In genomic region chr3:173045770-173046382, GRCh38 we compare ENCODE assay signal across 9 cellular contexts.
DNase-seq lines count a peak whose midpoint lies in the region; ATAC-seq, FAIRE-seq and TF ChIP-seq lines count a peak whose summit lies in the region.
"Had no signal": no experiment of that assay in that cellular context is flagged by ENCODE, and none has a peak within 500 bp of the region (broad histone marks: within the 10 kb centered on the region; RNA-seq: fewer than 3 reads in every experiment).

No MANE protein-coding gene starts in this region.

- H3K9me3 ChIP-seq in AG04450 (ENCODE audit: control insufficient read depth, insufficient read depth, low read length): no peaks in the 10 kb centered on the region
- no peaks in the 10 kb centered on the region for H3K9me3 ChIP-seq in HEK293 (ENCODE audit: control insufficient read depth, insufficient read depth, low read depth, low read length)

- H3K27ac ChIP-seq in AG04450 (ENCODE audit: low read depth, low read length) (no peak overlapping the region), HEK293 (ENCODE audit: extremely low read depth, low read depth, low read length) (no peak overlapping the region)

- TF ChIP-seq CTCF in AG04450 (IDR thresholded peaks at IDR 0.05; ENCODE audit: low read depth, low read length) (peak; percentile 35; the same call in 1 of the 2 replicates), HEK293 (tag by site-specific recombination; IDR thresholded peaks at IDR 0.05) (no peak)

- H3K4me1 ChIP-seq in HEK293 (ENCODE audit: control insufficient read depth, insufficient read depth, low read length): no peaks in the 10 kb centered on the region

- no peaks in the 10 kb centered on the region for H3K27me3 ChIP-seq in AG04450 (ENCODE audit: control insufficient read depth, insufficient read depth, low read length)

- no peak for ATAC-seq in HG02973 (IDR thresholded peaks at IDR 0.05; ENCODE audit: unreplicated experiment)
- ATAC-seq in GM19324 (IDR thresholded peaks at IDR 0.05; ENCODE audit: low FRiP score, unreplicated experiment): no peak
- ATAC-seq: activated CD8-positive, alpha-beta T cell treated with anti-CD3 and anti-CD28 coated beads, Interleukin-2, amount 10 ng/mL, durations not matched to agents 7 days and 5 days had no signal

- no peak overlapping the region for H3K4me3 ChIP-seq in AG04450 (ENCODE audit: low read depth, low read length)
- no peak overlapping the region for H3K4me3 ChIP-seq in HEK293 (ENCODE audit: low read depth, low read length)

- DNase-seq in AG04450 (ENCODE audit: low read depth, low spot score) (no peak), amniotic epithelial cell (ENCODE audit: low read depth) (peak; percentile 3), DMS153 (lab: John Stamatoyannopoulos, UW) (no peak), NCI-H1048 (lab: John Stamatoyannopoulos, UW) (no peak)
- DNase-seq: activated CD8-positive, alpha-beta T cell treated with anti-CD3 and anti-CD28 coated beads, Interleukin-2, amount 10 ng/mL, durations not matched to agents 7 days and 5 days had no signal

- CTCF ChIA-PET in AG04450 (lab: Charles Lee): interaction anchor here (0.5 to 2.1 kb wide), 10 partner anchors 63 to 1074 kb away, joined by 3 to 13 read pairs (median 4); no protein-coding TSS in a partner anchor
- CTCF ChIA-PET in HEK293 (lab: Yijun Ruan, JAX): interaction anchor here (0.7 kb wide), 1 partner anchor 152 kb away, joined by 3 read pairs; no protein-coding TSS in a partner anchor

- peak; percentile 96 for FAIRE-seq in islet of Langerhans (lab: Jason Lieb, UNC)

- no peaks in the 10 kb centered on the region for H3K36me3 ChIP-seq in HEK293 (ENCODE audit: control insufficient read depth in 2 of 2, insufficient read depth in 1 of 2, low read length in 2 of 2)

- POLR2A ChIA-PET in AG04450 (lab: Yijun Ruan, JAX) (no interaction called here), HEK293 (lab: Yijun Ruan, JAX) (no interaction called here)

TF ChIP-seq in HEK293, 187 proteins besides CTCF, POLR2A, EP300 and RAD21:
- TF ChIP-seq IKZF3 (tag by site-specific recombination; IDR thresholded peaks at IDR 0.05) (no peak), ZNF76 (tag by site-specific recombination; IDR thresholded peaks at IDR 0.05; ENCODE audit: borderline replicate concordance, low read depth) (no peak), ZNF16 (tag by site-specific recombination; IDR thresholded peaks at IDR 0.05; ENCODE audit: low read depth) (no peak), ZNF654 (tag by site-specific recombination; IDR thresholded peaks at IDR 0.05; ENCODE audit: low read depth) (peak; percentile 24; the same call in 1 of the 2 replicates), ZNF555 (tag by site-specific recombination; conservative IDR thresholded peaks at IDR 0.05) (no peak)
- TF ChIP-seq, protein P1, sequence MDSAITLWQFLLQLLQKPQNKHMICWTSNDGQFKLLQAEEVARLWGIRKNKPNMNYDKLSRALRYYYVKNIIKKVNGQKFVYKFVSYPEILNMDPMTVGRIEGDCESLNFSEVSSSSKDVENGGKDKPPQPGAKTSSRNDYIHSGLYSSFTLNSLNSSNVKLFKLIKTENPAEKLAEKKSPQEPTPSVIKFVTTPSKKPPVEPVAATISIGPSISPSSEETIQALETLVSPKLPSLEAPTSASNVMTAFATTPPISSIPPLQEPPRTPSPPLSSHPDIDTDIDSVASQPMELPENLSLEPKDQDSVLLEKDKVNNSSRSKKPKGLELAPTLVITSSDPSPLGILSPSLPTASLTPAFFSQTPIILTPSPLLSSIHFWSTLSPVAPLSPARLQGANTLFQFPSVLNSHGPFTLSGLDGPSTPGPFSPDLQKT (IDR thresholded peaks at IDR 0.05; ENCODE audit: borderline replicate concordance, low read depth, low read length): no peak
